ENCODE assay signal across 11 cellular contexts in genomic region chr2:119408221-119408619, GRCh38. TPM values are rescaled to one million over a fixed set of nuclear protein-coding genes. Genes with fewer than 3 reads are reported as not detected.
DNase-seq lines count a peak whose midpoint lies in the region; ATAC-seq and TF ChIP-seq lines count a peak whose summit lies in the region.
"Had no signal": no experiment of that assay in that cellular context is flagged by ENCODE, and none has a peak within 500 bp of the region (broad histone marks: within the 10 kb centered on the region; RNA-seq: fewer than 3 reads in every experiment).

No MANE protein-coding gene starts in this region.

- H3K4me3 ChIP-seq in OCI-LY7 (ENCODE audit: low read depth, low read length, poor library complexity, severe bottlenecking), result no peak overlapping the region
- no peak overlapping the region for H3K4me3 ChIP-seq in thyroid gland (replicated peaks in 1 of 3)
- H3K4me3 ChIP-seq: cardiac muscle cell, skin epidermis had no signal

- CTCF ChIA-PET in OCI-LY7 (lab: Charles Lee; ENCODE audit: unreplicated experiment), result interaction anchor here (0.7 kb wide), 1 partner anchor 174 kb away, joined by 5 read pairs; no protein-coding TSS in a partner anchor

- POLR2A ChIA-PET in OCI-LY7 (lab: Charles Lee), result interaction anchor here (0.5 to 0.7 kb wide), 2 partner anchors 101 to 209 kb away, joined by 3 read pairs; no protein-coding TSS in a partner anchor

- no peak for ATAC-seq in omental fat pad (ENCODE audit: low FRiP score)

- DNase-seq in NCI-H2171 treated with DMSO at 0.1 percent for 48 hours (lab: John Stamatoyannopoulos, UW), result peak; percentile 30
- DNase-seq in NCI-H2171 (lab: John Stamatoyannopoulos, UW), result no peak
- DNase-seq in OCI-LY7 (ENCODE audit: low spot score), result no peak
- peak; percentile 61 for DNase-seq in iPS-NIHi7 (ENCODE audit: extremely low spot score)
- DNase-seq in thyroid gland, result peak; percentile 35 to 60
- no peak for DNase-seq in NCI-H1694 (lab: John Stamatoyannopoulos, UW)
- DNase-seq in omental fat pad (ENCODE audit: low spot score), result no peak
- DNase-seq in nucleus accumbens (lab: John Stamatoyannopoulos, UW), result no peak

- intact Hi-C loops in OCI-LY7 (cut with micrococcal nuclease; ENCODE audit: unreplicated experiment), result loop anchor here (5.0 kb wide), 1 partner anchor 254 kb away; no protein-coding TSS in a partner anchor
- intact Hi-C loops in thyroid gland (cut with DNase I), result no loop called here

- H3K27me3 ChIP-seq in thyroid gland, result no peaks in the 10 kb centered on the region
- H3K27me3 ChIP-seq: cardiac muscle cell had no signal

- H2AFZ ChIP-seq in OCI-LY7 (ENCODE audit: low read length), result 0 out of 2 replicates have a peak overlapping the region, but pooled peaks have one; percentile 6

- no peaks in the 10 kb centered on the region for H3K36me3 ChIP-seq in OCI-LY7 (ENCODE audit: insufficient read depth, low read length)
- no peaks in the 10 kb centered on the region for H3K36me3 ChIP-seq in thyroid gland
- H3K36me3 ChIP-seq: cardiac muscle cell had no signal

- 31 to 46% methylated on average over 5 of the region's 5 CpGs for WGBS in thyroid gland, 2 donors

- TF ChIP-seq CTCF in OCI-LY7 (conservative IDR thresholded peaks at IDR 0.05; ENCODE audit: low read length) (no peak), thyroid gland (IDR thresholded peaks at IDR 0.05) (no peak), omental fat pad (IDR thresholded peaks at IDR 0.05) (no peak)

- no TSS peak for BruUV-seq in OCI-LY7 (replicated peaks; lab: Mats Ljungman, UMichigan)

- H3K4me1 ChIP-seq in OCI-LY7 (ENCODE audit: insufficient read depth, low read length, poor library complexity, severe bottlenecking) (peaks cover 16% of the 10 kb centered on the region), thyroid gland (peaks cover 0 to 5% of the 10 kb centered on the region in 2 donors)

- H3K4me2 ChIP-seq in OCI-LY7 (ENCODE audit: low read length), result no peak overlapping the region

- no peak overlapping the region for H3K27ac ChIP-seq in OCI-LY7 (ENCODE audit: low read depth, low read length, poor library complexity, severe bottlenecking)
- no peak overlapping the region for H3K27ac ChIP-seq in thyroid gland
- H3K27ac ChIP-seq: cardiac muscle cell, VCaP had no signal

- no peaks in the 10 kb centered on the region for H3K9me2 ChIP-seq in OCI-LY7 (ENCODE audit: insufficient read depth, low read length)

- H3K9me3 ChIP-seq in OCI-LY7 (ENCODE audit: low read length) (no peaks in the 10 kb centered on the region), thyroid gland (no peaks in the 10 kb centered on the region)

- no peak for TF ChIP-seq POLR2A in thyroid gland (IDR thresholded peaks at IDR 0.05)

- no peaks in the 10 kb centered on the region for H4K20me1 ChIP-seq in OCI-LY7 (ENCODE audit: insufficient read depth, low read length)

- H3K79me2 ChIP-seq in OCI-LY7 (ENCODE audit: insufficient read depth, low read depth, low read length), result no peaks in the 10 kb centered on the region

RNA-seq across cellular contexts. Expression of gene TMEM37, which starts 23.4 kb away (rescaled TPM):
- total RNA-seq in OCI-LY7 (2014; rRNA removed; shearing (Covaris generic)), result not detected in 2 replicates
- total RNA-seq in OCI-LY7 (2022) (not detected in 2 replicates), thyroid gland (10 to 100 TPM; 34.4 to 50.2 (median 43.1) TPM), omental fat pad (10 to 100 TPM; 11.3 to 27.8 (median 25.9) TPM)

RNA-seq across cellular contexts. Expression of gene DBI, which starts 41.4 kb away (rescaled TPM):
- total RNA-seq in OCI-LY7 (2014; rRNA removed; shearing (Covaris generic)), result 293 and 348 TPM in 2 replicates
- total RNA-seq in OCI-LY7 (2022) (309 and 338 TPM in 2 replicates), thyroid gland (100 to 1,000 TPM in 3 of 4 donors, 10 to 100 TPM in 1; 48.1 to 166 (median 140) TPM), omental fat pad (100 to 1,000 TPM; 191 to 327 (median 225) TPM)

RNA-seq across cellular contexts. Expression of gene C2orf76, which starts 41.6 kb away (rescaled TPM):
- total RNA-seq in OCI-LY7 (2014; rRNA removed; shearing (Covaris generic)), result 14.2 and 15.4 TPM in 2 replicates
- total RNA-seq in OCI-LY7 (2022), result 17.7 and 22.5 TPM in 2 replicates
- 10 to 100 TPM in 2 of 4 donors, 1 to 10 TPM in 2; 5.3 to 19.9 (median 13.3) TPM for total RNA-seq in thyroid gland
- 10 to 100 TPM; 10.3 to 13.3 (median 11.3) TPM for total RNA-seq in omental fat pad

Comparison
In these comparisons a context has a peak if more than half of its experiments do, and no peak if none do; other contexts are left out.
1. DNase-seq: peak in NCI-H2171 treated with DMSO at 0.1 percent for 48 hours (single experiment), iPS-NIHi7 (single experiment) and thyroid gland (2 of 2); none in NCI-H2171 (single experiment), OCI-LY7 (single experiment), NCI-H1694 (single experiment), omental fat pad (single experiment) and nucleus accumbens (0 of 56).
2. RNA of gene TMEM37, which starts 23.4 kb away (total RNA-seq): 34.4 to 50.2 TPM in thyroid gland and 11.3 to 27.8 TPM in omental fat pad; not detected in OCI-LY7; every median in the first group is over 10 times any median in the second.